Comparison of ENCODE assay signal across 7 cellular contexts in genomic region chr7:128135275-128136214, GRCh38.
DNase-seq lines count a peak whose midpoint lies in the region; ATAC-seq and TF ChIP-seq lines count a peak whose summit lies in the region.

No MANE protein-coding gene starts in this region.

- H3K9me3 Mint-ChIP-seq in HFFc6 (no peaks in the 10 kb centered on the region), activated B cell treated with CpG ODN at 0.5 μM for 24 hours (no peaks in the 10 kb centered on the region)

- H3K4me3 ChIP-seq in GM12875 (ENCODE audit: low read depth, low read length) (peak overlapping the region; percentile 61), NB4 (ENCODE audit: low read depth, low read length) (peak overlapping the region; percentile 48)

- CTCF ChIA-PET in activated B cell treated with CpG ODN at 0.5 μM for 24 hours (lab: Charles Lee), result interaction anchor here (0.6 to 5.4 kb wide), 26 partner anchors 8 to 428 kb away, joined by 3 to 123 read pairs (median 4); no protein-coding TSS in a partner anchor

- TF ChIP-seq POLR2A in NB4 (IDR thresholded peaks at IDR 0.05; ENCODE audit: extremely low read depth, insufficient read length), result no peak

- H3K4me3 Mint-ChIP-seq in HFFc6 (peak overlapping the region; percentile 79), activated B cell treated with CpG ODN at 0.5 μM for 24 hours (peak overlapping the region; percentile 82)

- no peak for DNase-seq in HFFc6
- peak; percentile 85 for DNase-seq in NB4 (ENCODE audit: low read depth)
- DNase-seq in activated B cell treated with CpG ODN at 0.5 μM for 24 hours, result peak; percentile 81
- DNase-seq in central memory CD4-positive, alpha-beta T cell, result peak; percentile 54
- peak in 1 of 2 donors; percentile 64 for DNase-seq in left colon
- DNase-seq in stimulated activated CD4-positive, alpha-beta T cell treated with anti-CD3 and anti-CD28 coated beads, Interleukin-1b, Interleukin-23, amount 100 ng/mL, for 48 hours, result peak; percentile 58

- H3K36me3 Mint-ChIP-seq in HFFc6 (ENCODE audit: low read depth) (no peaks in the 10 kb centered on the region), activated B cell treated with CpG ODN at 0.5 μM for 24 hours (ENCODE audit: low read depth) (no peaks in the 10 kb centered on the region)

- TF ChIP-seq CTCF in GM12875 (IDR thresholded peaks at IDR 0.05; ENCODE audit: borderline replicate concordance, insufficient read depth, low read depth, low read length) (peak; percentile 92), HFFc6 (IDR thresholded peaks at IDR 0.05) (peak; percentile 96), NB4 (IDR thresholded peaks at IDR 0.05; ENCODE audit: low read depth, low read length) (peak; percentile 47), activated B cell treated with CpG ODN at 0.5 μM for 24 hours (IDR thresholded peaks at IDR 0.05) (peak; percentile 97)

- intact Hi-C loops in activated B cell treated with CpG ODN at 0.5 μM for 24 hours (cut with micrococcal nuclease), result loop anchor here (1.0 to 5.0 kb wide), 7 partner anchors 23 to 631 kb away; partner anchors contain the start of gene LRRC4
- intact Hi-C loops in left colon (cut with DNase I, micrococcal nuclease), result loop anchor here in 1 of 2 donors (10.0 kb wide), 1 partner anchor 69 kb away; no protein-coding TSS in a partner anchor

- peaks cover 20% of the 10 kb centered on the region for H3K4me1 Mint-ChIP-seq in HFFc6 (ENCODE audit: low read depth)
- peaks cover 22% of the 10 kb centered on the region for H3K4me1 Mint-ChIP-seq in activated B cell treated with CpG ODN at 0.5 μM for 24 hours

- POLR2A ChIA-PET in activated B cell treated with CpG ODN at 0.5 μM for 24 hours (lab: Charles Lee), result interaction anchor here (0.7 to 1.0 kb wide), 3 partner anchors 25 to 133 kb away, joined by 3 to 4 read pairs (median 3); no protein-coding TSS in a partner anchor

- ATAC-seq in activated B cell treated with CpG ODN at 0.5 μM for 24 hours (ENCODE audit: low read depth) (peak; percentile 96), left colon (peak; percentile 94)

- H3K27me3 Mint-ChIP-seq in HFFc6 (ENCODE audit: insufficient read depth) (peaks cover 45% of the 10 kb centered on the region), activated B cell treated with CpG ODN at 0.5 μM for 24 hours (peaks cover 20% of the 10 kb centered on the region)

- H3K27ac Mint-ChIP-seq in HFFc6 (no peak overlapping the region), activated B cell treated with CpG ODN at 0.5 μM for 24 hours (no peak overlapping the region)

Comparison
In these comparisons a context has a peak if more than half of its experiments do, and no peak if none do; other contexts are left out.
1. CTCF ChIP-seq: peak in every context shown above with its lines; median percentile 97 in activated B cell treated with CpG ODN at 0.5 μM for 24 hours; 96 in HFFc6; 92 in GM12875; 47 in NB4.